ENCODE assay signal across 2 cellular contexts in genomic region chr6:147131728-147132127, GRCh38.
TF ChIP-seq lines count a peak whose summit lies in the region.

No MANE protein-coding gene starts in this region.

TF ChIP-seq in IMR-90, 13 proteins besides CTCF, POLR2A, EP300 and RAD21:
- TF ChIP-seq CEBPB (IDR thresholded peaks at IDR 0.05; ENCODE audit: low read depth, low read length), result peak; percentile 60
- TF ChIP-seq CHD1 (IDR thresholded peaks at IDR 0.05; ENCODE audit: low read depth, low read length), result no peak
- no peak for TF ChIP-seq ELK1 (IDR thresholded peaks at IDR 0.05; ENCODE audit: borderline replicate concordance, low read depth, low read length)
- no peak for TF ChIP-seq MAZ (IDR thresholded peaks at IDR 0.05; ENCODE audit: borderline replicate concordance, low read depth, low read length)

TF ChIP-seq in H1, 55 proteins besides CTCF, POLR2A, EP300 and RAD21:
- TF ChIP-seq KDM1A (IDR thresholded peaks at IDR 0.05; ENCODE audit: borderline replicate concordance, low read length), result no peak
- peak; percentile 26; the same call in 1 of the 2 replicates for TF ChIP-seq CEBPB (IDR thresholded peaks at IDR 0.05; ENCODE audit: low read depth, low read length)
TF ChIP-seq in H1: peak in this region for 1.
